15 cellular contexts compared by ENCODE assay signal in genomic region chr11:66224226-66224850, GRCh38. TPM values are rescaled to one million over a fixed set of nuclear protein-coding genes. Genes with fewer than 3 reads are reported as not detected.
A peak's percentile ranks its signal among the peaks of the same experiment; 100 is the strongest.
DNase-seq lines count a peak whose midpoint lies in the region; TF ChIP-seq lines count a peak whose summit lies in the region.
"Had no signal": no experiment of that assay in that cellular context is flagged by ENCODE, and none has a peak within 500 bp of the region (broad histone marks: within the 10 kb centered on the region; RNA-seq: fewer than 3 reads in every experiment).

No MANE protein-coding gene starts in this region.

- no peak for TF ChIP-seq CTCF in chondrocyte (IDR thresholded peaks at IDR 0.05)

- no peaks in the 10 kb centered on the region for H3K9me3 Mint-ChIP-seq in chondrocyte (ENCODE audit: low read depth)
- H3K9me3 Mint-ChIP-seq: CD4-positive, alpha-beta T cell; HFFc6 had no signal

- H3K27me3 Mint-ChIP-seq in chondrocyte (ENCODE audit: low read depth) = no peaks in the 10 kb centered on the region
- H3K27me3 Mint-ChIP-seq: CD4-positive, alpha-beta T cell had no signal

- H3K36me3 Mint-ChIP-seq in chondrocyte (ENCODE audit: low read depth) = peaks cover 11% of the 10 kb centered on the region

- no peak overlapping the region for H3K27ac Mint-ChIP-seq in chondrocyte (ENCODE audit: unreplicated experiment)
- H3K27ac Mint-ChIP-seq: CD4-positive, alpha-beta T cell; HFFc6 had no signal

- H3K4me3 Mint-ChIP-seq in chondrocyte (ENCODE audit: unreplicated experiment) = no peak overlapping the region
- H3K4me3 Mint-ChIP-seq: CD4-positive, alpha-beta T cell; HFFc6 had no signal

- DNase-seq in Ammon's horn (ENCODE audit: low spot score) = peak; percentile 43
- DNase-seq in chondrocyte (ENCODE audit: low spot score) = peak; percentile 33
- peak; percentile 54 for DNase-seq in inferior parietal cortex (ENCODE audit: extremely low spot score)
- DNase-seq in putamen (ENCODE audit: low spot score) = peak; percentile 36
- no peak for DNase-seq in stimulated activated CD4-positive, alpha-beta T cell treated with anti-CD3 and anti-CD28 coated beads, Interleukin-15, amount 100 ng/mL, for 24 hours
- DNase-seq in medulla oblongata (ENCODE audit: extremely low spot score) = no peak
- DNase-seq in activated T-cell treated with anti-CD3 and anti-CD28 coated beads, Interleukin-2, amount 50 U/mL, for 48 hours = no peak
- no peak for DNase-seq in NCI-H1930 (lab: John Stamatoyannopoulos, UW)
- DNase-seq: AML-193; C1 segment of cervical spinal cord; Calu3; CD4-positive, alpha-beta T cell; DMS 273 treated with DMSO at 0.1 percent for 48 hours; HCEC 1CT; HFFc6 had no signal

- H3K4me1 Mint-ChIP-seq in chondrocyte (ENCODE audit: low read depth) = peaks cover 3% of the 10 kb centered on the region

RNA-seq across cellular contexts. Expression of gene KLC2, which starts 33.2 kb away (rescaled TPM):
- total RNA-seq in chondrocyte = 44.3 to 50.8 TPM (median 47.8 TPM) in 3 replicates

RNA-seq across cellular contexts. Expression of gene RAB1B, which starts 44.1 kb away (rescaled TPM):
- 124 to 125 TPM (median 124 TPM) in 3 replicates for total RNA-seq in chondrocyte

RNA-seq across cellular contexts. Expression of gene CNIH2, which starts 53.6 kb away (rescaled TPM):
- 2.5 to 2.8 TPM (median 2.8 TPM) in 3 replicates for total RNA-seq in chondrocyte

Comparison
In these comparisons a context has a peak if more than half of its experiments do, and no peak if none do; other contexts are left out.
1. DNase-seq: peak in Ammon's horn (single experiment), chondrocyte (single experiment), inferior parietal cortex (single experiment) and putamen (single experiment); none in stimulated activated CD4-positive, alpha-beta T cell treated with anti-CD3 and anti-CD28 coated beads, Interleukin-15, amount 100 ng/mL, for 24 hours (single experiment), medulla oblongata (single experiment), activated T-cell treated with anti-CD3 and anti-CD28 coated beads, Interleukin-2, amount 50 U/mL, for 48 hours (0 of 2) and NCI-H1930 (0 of 2).